Comparison of ENCODE assay signal across 27 cellular contexts in genomic region chr13:73401769-73402168, GRCh38.
DNase-seq lines count a peak whose midpoint lies in the region; ATAC-seq and TF ChIP-seq lines count a peak whose summit lies in the region.
"Had no signal": no experiment of that assay in that cellular context is flagged by ENCODE, and none has a peak within 500 bp of the region (broad histone marks: within the 10 kb centered on the region; RNA-seq: fewer than 3 reads in every experiment).

No MANE protein-coding gene starts in this region.

- H3K36me3 ChIP-seq in HCT116 (ENCODE audit: control insufficient read depth in 1 of 2, insufficient read depth in 2 of 2, low read length in 2 of 2) (no peaks in the 10 kb centered on the region), endodermal cell (ENCODE audit: control insufficient read depth, insufficient read depth, low read length) (no peaks in the 10 kb centered on the region), gastroesophageal sphincter (no peaks in the 10 kb centered on the region)
- H3K36me3 ChIP-seq: heart left ventricle, sigmoid colon had no signal

- H3K9ac ChIP-seq in HCT116 (ENCODE audit: low read length): no peak overlapping the region
- H3K9ac ChIP-seq in endodermal cell (ENCODE audit: extremely low read depth, low read length, poor library complexity, severe bottlenecking): no peak overlapping the region

- DNase-seq in Calu3: no peak
- no peak for DNase-seq in HCT116 (ENCODE audit: low read depth, low spot score)
- no peak for DNase-seq in endodermal cell
- DNase-seq in myocyte (ENCODE audit: low read depth): peak; percentile 26
- no peak for DNase-seq in AML-193 (lab: John Stamatoyannopoulos, UW)
- DNase-seq: activated CD4-positive, alpha-beta T cell treated with anti-CD3 and anti-CD28 coated beads for 36 hours; activated CD8-positive, alpha-beta memory T cell treated with anti-CD3 and anti-CD28 coated beads for 24 hours; activated naive CD4-positive, alpha-beta T cell treated with Interleukin-2 at 50 U/mL for 16 hours; activated T-cell treated with anti-CD3 and anti-CD28 coated beads, Interleukin-2, amount 50 U/mL, for 24 hours; anterior cingulate cortex; CD8-positive, alpha-beta memory T cell; dermis blood vessel endothelial cell; DMS79; heart left ventricle; immature natural killer cell; left ventricle myocardium superior; mucosa of descending colon; NCI-H1105 treated with DMSO at 0.1 percent for 48 hours; NCI-H524; posterior cingulate gyrus; Right ventricle myocardium superior; sigmoid colon; SW 1271 had no signal

- H3K9me2 ChIP-seq in HCT116 (ENCODE audit: insufficient read depth): no peaks in the 10 kb centered on the region

- no peak overlapping the region for H3K4me2 ChIP-seq in HCT116 (ENCODE audit: low read length)

- H3K9me3 Mint-ChIP-seq in Calu3 (ENCODE audit: low read depth, unreplicated experiment): no peaks in the 10 kb centered on the region
- no peaks in the 10 kb centered on the region for H3K9me3 Mint-ChIP-seq in endodermal cell
- H3K9me3 Mint-ChIP-seq: activated T-cell treated with anti-CD3 and anti-CD28 coated beads, Interleukin-2, amount 50 U/mL, for 24 hours; CD8-positive, alpha-beta memory T cell; immature natural killer cell had no signal

- TF ChIP-seq CTCF in Calu3 (IDR thresholded peaks at IDR 0.05; ENCODE audit: unreplicated experiment): no peak
- TF ChIP-seq CTCF in HCT116 (IDR thresholded peaks at IDR 0.05 in 2 of 3, conservative IDR thresholded peaks at IDR 0.05 in 1 of 3; ENCODE audit: borderline replicate concordance in 1 of 3, insufficient read depth in 1 of 3, low read depth in 2 of 3, low read length in 2 of 3): peak in 2 of 3 experiments; percentile 14 to 37; a peak in 3 of 6 replicates
- TF ChIP-seq CTCF in endodermal cell (conservative IDR thresholded peaks at IDR 0.05): peak; percentile 69
- TF ChIP-seq CTCF in gastroesophageal sphincter (IDR thresholded peaks at IDR 0.05): no peak

- no peaks in the 10 kb centered on the region for H3K27me3 Mint-ChIP-seq in Calu3 (ENCODE audit: unreplicated experiment)
- no peaks in the 10 kb centered on the region for H3K27me3 Mint-ChIP-seq in endodermal cell (ENCODE audit: insufficient read depth)
- H3K27me3 Mint-ChIP-seq: activated CD4-positive, alpha-beta T cell treated with anti-CD3 and anti-CD28 coated beads for 36 hours; activated T-cell treated with anti-CD3 and anti-CD28 coated beads, Interleukin-2, amount 50 U/mL, for 24 hours had no signal

- H3K27ac ChIP-seq in HCT116 (ENCODE audit: low read depth, low read length) (no peak overlapping the region), endodermal cell (ENCODE audit: low read depth, low read length) (no peak overlapping the region), gastroesophageal sphincter (no peak overlapping the region)
- H3K27ac ChIP-seq: heart left ventricle, HL-60, sigmoid colon had no signal

- H2AFZ ChIP-seq in HCT116 (ENCODE audit: low read depth, low read length, poor library complexity, severe bottlenecking): no peak overlapping the region

- POLR2A ChIA-PET in HCT116 (lab: Charles Lee): no interaction called here

- H3K4me1 ChIP-seq in HCT116 (ENCODE audit: control insufficient read depth in 1 of 2, insufficient read depth in 2 of 2, low read length in 2 of 2) (peaks cover 12 to 19% of the 10 kb centered on the region in 2 experiments; a peak in 2 of 4 replicates), endodermal cell (ENCODE audit: control insufficient read depth, insufficient read depth, low read length) (no peaks in the 10 kb centered on the region), gastroesophageal sphincter (no peaks in the 10 kb centered on the region)
- H3K4me1 ChIP-seq: heart left ventricle, sigmoid colon had no signal

- RAD21 ChIA-PET in HCT116 (lab: Charles Lee; ENCODE audit: low non-redundant PET in 1 of 2, low total read pairs in 2 of 2, uncharacterized antibody in 2 of 2, unreplicated experiment in 2 of 2): no interaction called here

- ATAC-seq in HCT116 (peak; percentile 52; the same call in 1 of the 2 replicates), HG03565 (IDR thresholded peaks at IDR 0.05; ENCODE audit: unreplicated experiment) (no peak), gastroesophageal sphincter (no peak)
- ATAC-seq: activated CD4-positive, alpha-beta T cell treated with anti-CD3 and anti-CD28 coated beads for 36 hours; heart left ventricle; left ventricle myocardium superior; mucosa of descending colon had no signal

- CTCF ChIA-PET in Calu3 (lab: Charles Lee): no interaction called here
- CTCF ChIA-PET in HCT116 (lab: Charles Lee): no interaction called here

- no peak for TF ChIP-seq POLR2A in HCT116 (IDR thresholded peaks at IDR 0.05; ENCODE audit: borderline replicate concordance, extremely low read depth, insufficient read depth, insufficient read length)
- no peak for TF ChIP-seq POLR2A in gastroesophageal sphincter (IDR thresholded peaks at IDR 0.05)

- H3K27me3 ChIP-seq in HCT116 (ENCODE audit: insufficient read depth, low read length) (no peaks in the 10 kb centered on the region), endodermal cell (ENCODE audit: control insufficient read depth, insufficient read depth, low read length, poor library complexity, severe bottlenecking) (no peaks in the 10 kb centered on the region), gastroesophageal sphincter (no peaks in the 10 kb centered on the region)
- H3K27me3 ChIP-seq: heart left ventricle, sigmoid colon had no signal

- peak; percentile 49 for TF ChIP-seq RAD21 in HCT116 (IDR thresholded peaks at IDR 0.05; ENCODE audit: low read depth)

- H3K27ac Mint-ChIP-seq in Calu3 (ENCODE audit: unreplicated experiment): peak overlapping the region; percentile 82
- no peak overlapping the region for H3K27ac Mint-ChIP-seq in endodermal cell
- H3K27ac Mint-ChIP-seq: activated CD4-positive, alpha-beta T cell treated with anti-CD3 and anti-CD28 coated beads for 36 hours; activated T-cell treated with anti-CD3 and anti-CD28 coated beads, Interleukin-2, amount 50 U/mL, for 24 hours; CD8-positive, alpha-beta memory T cell; immature natural killer cell had no signal

- H3K9me3 ChIP-seq in HCT116 (ENCODE audit: control insufficient read depth in 1 of 2, insufficient read depth in 1 of 2, low read depth in 1 of 2, low read length in 2 of 2) (no peaks in the 10 kb centered on the region), endodermal cell (ENCODE audit: control insufficient read depth, low read length) (no peaks in the 10 kb centered on the region), gastroesophageal sphincter (no peaks in the 10 kb centered on the region)
- H3K9me3 ChIP-seq: heart left ventricle, mucosa of descending colon, sigmoid colon had no signal

- intact Hi-C loops in Calu3 (cut with micrococcal nuclease; ENCODE audit: unreplicated experiment): no loop called here
- intact Hi-C loops in HCT116 (cut with micrococcal nuclease): no loop called here

- no peak overlapping the region for H3K4me3 Mint-ChIP-seq in Calu3 (ENCODE audit: low read depth, unreplicated experiment)
- H3K4me3 Mint-ChIP-seq in endodermal cell: no peak overlapping the region
- H3K4me3 Mint-ChIP-seq: activated CD4-positive, alpha-beta T cell treated with anti-CD3 and anti-CD28 coated beads for 36 hours; activated T-cell treated with anti-CD3 and anti-CD28 coated beads, Interleukin-2, amount 50 U/mL, for 24 hours; CD8-positive, alpha-beta memory T cell; immature natural killer cell; neural crest cell had no signal

- peaks cover 36% of the 10 kb centered on the region for H3K4me1 Mint-ChIP-seq in Calu3 (ENCODE audit: low read depth, unreplicated experiment)
- H3K4me1 Mint-ChIP-seq in endodermal cell: peaks cover 15% of the 10 kb centered on the region
- H3K4me1 Mint-ChIP-seq: activated CD4-positive, alpha-beta T cell treated with anti-CD3 and anti-CD28 coated beads for 36 hours; CD8-positive, alpha-beta memory T cell; immature natural killer cell had no signal

- H3K79me2 ChIP-seq in HCT116 (ENCODE audit: insufficient read depth, low read length): no peaks in the 10 kb centered on the region

- no peak for TF ChIP-seq EP300 in gastroesophageal sphincter (IDR thresholded peaks at IDR 0.05)

- H3K4me3 ChIP-seq in HCT116 (replicated peaks in 1 of 2; ENCODE audit: low read depth in 1 of 2, low read length in 2 of 2): no peak overlapping the region
- no peak overlapping the region for H3K4me3 ChIP-seq in endodermal cell (ENCODE audit: low read length)
- H3K4me3 ChIP-seq in gastroesophageal sphincter: no peak overlapping the region
- H3K4me3 ChIP-seq: heart left ventricle, mucosa of descending colon, sigmoid colon had no signal

- H3K36me3 Mint-ChIP-seq in Calu3 (ENCODE audit: insufficient read depth, unreplicated experiment): peaks cover 9% of the 10 kb centered on the region
- no peaks in the 10 kb centered on the region for H3K36me3 Mint-ChIP-seq in endodermal cell (ENCODE audit: low read depth)
- H3K36me3 Mint-ChIP-seq: immature natural killer cell had no signal

- WGBS in endodermal cell (ENCODE audit: insufficient coverage in 1 of 2, insufficient read length in 1 of 2), 2 experiments: 50 to 55% methylated on average over 1 to 2 of the region's 2 CpGs
- WGBS in gastroesophageal sphincter (ENCODE audit: low coverage in 1 of 2), 2 donors: 40 to 50% methylated on average over 1 to 2 of the region's 2 CpGs

- no TSS peak for BruUV-seq in Calu3 (replicated peaks; lab: Mats Ljungman, UMichigan)
- BruUV-seq in HCT116 (replicated peaks; lab: Mats Ljungman, UMichigan): no TSS peak

- H4K20me1 ChIP-seq in HCT116 (ENCODE audit: insufficient read depth): no peaks in the 10 kb centered on the region

TF ChIP-seq in HCT116, 20 proteins besides CTCF, POLR2A, EP300 and RAD21 (continues in another document):
- no peak for TF ChIP-seq CEBPB (IDR thresholded peaks at IDR 0.05; ENCODE audit: low read depth)
- TF ChIP-seq MAX (IDR thresholded peaks at IDR 0.05): no peak
- TF ChIP-seq FOSL1 (IDR thresholded peaks at IDR 0.05; ENCODE audit: low read depth): no peak
- no peak for TF ChIP-seq SP1 (IDR thresholded peaks at IDR 0.05; ENCODE audit: low read depth)
- no peak for TF ChIP-seq ELF1 (IDR thresholded peaks at IDR 0.05; ENCODE audit: borderline replicate concordance, low read depth)
- TF ChIP-seq SRF (IDR thresholded peaks at IDR 0.05; ENCODE audit: low read depth): no peak
- TF ChIP-seq EZH2phosphoT487 (IDR thresholded peaks at IDR 0.05; ENCODE audit: borderline replicate concordance): no peak
- TF ChIP-seq EGR1 (IDR thresholded peaks at IDR 0.05; ENCODE audit: low read depth): no peak
- no peak for TF ChIP-seq TCF7L2 (IDR thresholded peaks at IDR 0.05; ENCODE audit: borderline replicate concordance, extremely low read depth, insufficient read depth, insufficient read length)
- TF ChIP-seq ATF3 (IDR thresholded peaks at IDR 0.05): no peak
- TF ChIP-seq ZNF274 (IDR thresholded peaks at IDR 0.05; ENCODE audit: low read depth, low read length): no peak

Comparison
In these comparisons a context has a peak if more than half of its experiments do, and no peak if none do; other contexts are left out.
1. CTCF ChIP-seq: peak in HCT116 (2 of 3) and endodermal cell (single experiment); none in Calu3 (single experiment) and gastroesophageal sphincter (0 of 4).